In the genomic region with DNA sequence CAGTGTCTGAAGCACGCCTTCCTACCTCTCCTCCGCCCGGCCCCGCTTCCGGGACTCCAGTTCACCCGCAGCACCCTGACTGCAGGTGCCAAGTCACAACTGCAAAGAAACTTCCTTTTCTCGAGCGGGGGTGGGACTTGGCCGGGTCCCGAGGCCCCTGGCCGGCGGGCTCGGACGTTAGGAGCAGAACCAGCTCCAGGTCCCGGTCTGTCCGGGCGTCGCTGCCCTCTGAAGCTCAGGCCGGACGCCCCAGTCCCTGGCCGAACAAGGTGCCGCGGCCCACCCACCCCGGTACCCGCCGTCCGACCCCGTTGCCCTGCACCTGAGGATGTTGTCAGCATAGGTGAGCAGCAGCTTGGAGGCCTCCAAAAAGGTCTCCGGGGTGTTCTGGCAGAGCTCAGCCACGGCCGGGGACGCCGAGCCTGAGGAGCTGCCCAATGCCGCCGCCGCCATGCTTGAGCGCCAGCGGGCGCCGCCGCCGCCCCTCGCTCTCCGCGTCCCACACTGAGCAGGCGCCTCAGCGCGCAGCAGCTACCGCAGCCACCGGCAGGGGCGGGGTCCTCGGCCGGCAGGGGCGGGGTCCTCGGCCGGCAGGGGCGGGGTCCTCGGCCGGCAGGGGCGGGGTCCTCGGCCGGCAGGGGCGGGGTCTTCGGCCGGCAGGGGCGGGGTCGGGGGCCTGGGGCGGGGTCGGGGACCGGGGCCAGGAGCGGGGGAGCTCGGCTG, we compare ENCODE assay signal across 1 cellular context.
TF ChIP-seq lines count a peak whose summit lies in the region.

NGLY1 (minus strand) TSS at position 506 of the 723 bp plus-strand sequence; CDS start at position 453, 53 bp downstream.

TF ChIP-seq in HepG2, 621 proteins besides CTCF, POLR2A, EP300 and RAD21 (continued from another document and continues in another):
- peak; percentile 62; the same call in 1 of the 2 replicates for TF ChIP-seq ZSCAN21 (CRISPR knock-in tag; IDR thresholded peaks at IDR 0.05; ENCODE audit: borderline replicate concordance)
- no peak for TF ChIP-seq ZBTB40 (IDR thresholded peaks at IDR 0.05)
- TF ChIP-seq ZBTB40 (CRISPR knock-in tag; IDR thresholded peaks at IDR 0.05): peak; percentile 38; the same call in 1 of the 2 replicates
- TF ChIP-seq RARA (CRISPR knock-in tag; IDR thresholded peaks at IDR 0.05): no peak; the same call in 1 of the 2 replicates
- TF ChIP-seq SP2 (CRISPR knock-in tag; IDR thresholded peaks at IDR 0.05): no peak
- TF ChIP-seq, protein P1, sequence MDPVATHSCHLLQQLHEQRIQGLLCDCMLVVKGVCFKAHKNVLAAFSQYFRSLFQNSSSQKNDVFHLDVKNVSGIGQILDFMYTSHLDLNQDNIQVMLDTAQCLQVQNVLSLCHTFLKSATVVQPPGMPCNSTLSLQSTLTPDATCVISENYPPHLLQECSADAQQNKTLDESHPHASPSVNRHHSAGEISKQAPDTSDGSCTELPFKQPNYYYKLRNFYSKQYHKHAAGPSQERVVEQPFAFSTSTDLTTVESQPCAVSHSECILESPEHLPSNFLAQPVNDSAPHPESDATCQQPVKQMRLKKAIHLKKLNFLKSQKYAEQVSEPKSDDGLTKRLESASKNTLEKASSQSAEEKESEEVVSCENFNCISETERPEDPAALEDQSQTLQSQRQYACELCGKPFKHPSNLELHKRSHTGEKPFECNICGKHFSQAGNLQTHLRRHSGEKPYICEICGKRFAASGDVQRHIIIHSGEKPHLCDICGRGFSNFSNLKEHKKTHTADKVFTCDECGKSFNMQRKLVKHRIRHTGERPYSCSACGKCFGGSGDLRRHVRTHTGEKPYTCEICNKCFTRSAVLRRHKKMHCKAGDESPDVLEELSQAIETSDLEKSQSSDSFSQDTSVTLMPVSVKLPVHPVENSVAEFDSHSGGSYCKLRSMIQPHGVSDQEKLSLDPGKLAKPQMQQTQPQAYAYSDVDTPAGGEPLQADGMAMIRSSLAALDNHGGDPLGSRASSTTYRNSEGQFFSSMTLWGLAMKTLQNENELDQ (CRISPR knock-in tag; IDR thresholded peaks at IDR 0.05; ENCODE audit: borderline replicate concordance): no peak
- no peak for TF ChIP-seq HNF4A (CRISPR knock-in tag; IDR thresholded peaks at IDR 0.05)
- TF ChIP-seq, protein P2, sequence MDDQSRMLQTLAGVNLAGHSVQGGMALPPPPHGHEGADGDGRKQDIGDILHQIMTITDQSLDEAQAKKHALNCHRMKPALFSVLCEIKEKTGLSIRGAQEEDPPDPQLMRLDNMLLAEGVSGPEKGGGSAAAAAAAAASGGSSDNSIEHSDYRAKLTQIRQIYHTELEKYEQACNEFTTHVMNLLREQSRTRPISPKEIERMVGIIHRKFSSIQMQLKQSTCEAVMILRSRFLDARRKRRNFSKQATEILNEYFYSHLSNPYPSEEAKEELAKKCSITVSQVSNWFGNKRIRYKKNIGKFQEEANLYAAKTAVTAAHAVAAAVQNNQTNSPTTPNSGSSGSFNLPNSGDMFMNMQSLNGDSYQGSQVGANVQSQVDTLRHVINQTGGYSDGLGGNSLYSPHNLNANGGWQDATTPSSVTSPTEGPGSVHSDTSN (CRISPR knock-in tag; IDR thresholded peaks at IDR 0.05; ENCODE audit: borderline replicate concordance): peak; percentile 33; the same call in 1 of the 2 replicates
- TF ChIP-seq ARNT (IDR thresholded peaks at IDR 0.05): no peak
- no peak for TF ChIP-seq MBNL3 (CRISPR knock-in tag; conservative IDR thresholded peaks at IDR 0.05)
- no peak for TF ChIP-seq HHEX (CRISPR knock-in tag; IDR thresholded peaks at IDR 0.05)
- peak; percentile 49 for TF ChIP-seq ZNF501 (CRISPR knock-in tag; IDR thresholded peaks at IDR 0.05)
- 0 out of 2 replicates have a peak, but pooled peaks have one; percentile 45 for TF ChIP-seq ISX (CRISPR knock-in tag; conservative IDR thresholded peaks at IDR 0.05)
- no peak for TF ChIP-seq TFDP2 (CRISPR knock-in tag; IDR thresholded peaks at IDR 0.05)
- TF ChIP-seq, protein P3, sequence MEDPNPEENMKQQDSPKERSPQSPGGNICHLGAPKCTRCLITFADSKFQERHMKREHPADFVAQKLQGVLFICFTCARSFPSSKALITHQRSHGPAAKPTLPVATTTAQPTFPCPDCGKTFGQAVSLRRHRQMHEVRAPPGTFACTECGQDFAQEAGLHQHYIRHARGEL (CRISPR knock-in tag; IDR thresholded peaks at IDR 0.05): no peak
- TF ChIP-seq ZNF589 (CRISPR knock-in tag; conservative IDR thresholded peaks at IDR 0.05): peak; percentile 61; the same call in 1 of the 2 replicates
- TF ChIP-seq RBAK (CRISPR knock-in tag; IDR thresholded peaks at IDR 0.05): no peak
- TF ChIP-seq ZNF709 (CRISPR knock-in tag; IDR thresholded peaks at IDR 0.05): no peak
- no peak for TF ChIP-seq ZNF33A (CRISPR knock-in tag; IDR thresholded peaks at IDR 0.05; ENCODE audit: borderline replicate concordance)
- TF ChIP-seq NBN (conservative IDR thresholded peaks at IDR 0.05): no peak
- no peak for TF ChIP-seq NFIC (IDR thresholded peaks at IDR 0.05; ENCODE audit: low read length)
- no peak for TF ChIP-seq ZNF143 (CRISPR knock-in tag; IDR thresholded peaks at IDR 0.05)
- no peak for TF ChIP-seq RAD51 (IDR thresholded peaks at IDR 0.05; ENCODE audit: borderline replicate concordance)
- TF ChIP-seq SMARCE1 (IDR thresholded peaks at IDR 0.05; ENCODE audit: borderline replicate concordance): no peak
- TF ChIP-seq NCOA2 (CRISPR knock-in tag; IDR thresholded peaks at IDR 0.05): peak; percentile 14; the same call in 1 of the 2 replicates
- no peak for TF ChIP-seq SCMH1 (CRISPR knock-in tag; IDR thresholded peaks at IDR 0.05; ENCODE audit: borderline replicate concordance)
- TF ChIP-seq KDM2A (CRISPR knock-in tag; IDR thresholded peaks at IDR 0.05; ENCODE audit: borderline replicate concordance, low read depth): peak; percentile 82
- TF ChIP-seq MYPOP (CRISPR knock-in tag; IDR thresholded peaks at IDR 0.05): peak; percentile 36; the same call in 1 of the 2 replicates
- TF ChIP-seq JARID2 (CRISPR knock-in tag; IDR thresholded peaks at IDR 0.05; ENCODE audit: insufficient replicate concordance): no peak
- peak; percentile 97 for TF ChIP-seq PHF8 (CRISPR knock-in tag; IDR thresholded peaks at IDR 0.05)
- no peak for TF ChIP-seq PAX8 (CRISPR knock-in tag; IDR thresholded peaks at IDR 0.05; ENCODE audit: borderline replicate concordance)
- TF ChIP-seq HNRNPL (IDR thresholded peaks at IDR 0.05; ENCODE audit: low read depth, low read length): 0 out of 2 replicates have a peak, but pooled peaks have one; percentile 44
- TF ChIP-seq ZNF780A (CRISPR knock-in tag; IDR thresholded peaks at IDR 0.05): no peak
- no peak for TF ChIP-seq ZNF382 (CRISPR knock-in tag; IDR thresholded peaks at IDR 0.05; ENCODE audit: borderline replicate concordance)
- no peak for TF ChIP-seq NONO (IDR thresholded peaks at IDR 0.05)
- TF ChIP-seq NONO (CRISPR knock-in tag; conservative IDR thresholded peaks at IDR 0.05): peak; percentile 53
- no peak for TF ChIP-seq TBP (CRISPR knock-in tag; IDR thresholded peaks at IDR 0.05)
- TF ChIP-seq, protein P4, sequence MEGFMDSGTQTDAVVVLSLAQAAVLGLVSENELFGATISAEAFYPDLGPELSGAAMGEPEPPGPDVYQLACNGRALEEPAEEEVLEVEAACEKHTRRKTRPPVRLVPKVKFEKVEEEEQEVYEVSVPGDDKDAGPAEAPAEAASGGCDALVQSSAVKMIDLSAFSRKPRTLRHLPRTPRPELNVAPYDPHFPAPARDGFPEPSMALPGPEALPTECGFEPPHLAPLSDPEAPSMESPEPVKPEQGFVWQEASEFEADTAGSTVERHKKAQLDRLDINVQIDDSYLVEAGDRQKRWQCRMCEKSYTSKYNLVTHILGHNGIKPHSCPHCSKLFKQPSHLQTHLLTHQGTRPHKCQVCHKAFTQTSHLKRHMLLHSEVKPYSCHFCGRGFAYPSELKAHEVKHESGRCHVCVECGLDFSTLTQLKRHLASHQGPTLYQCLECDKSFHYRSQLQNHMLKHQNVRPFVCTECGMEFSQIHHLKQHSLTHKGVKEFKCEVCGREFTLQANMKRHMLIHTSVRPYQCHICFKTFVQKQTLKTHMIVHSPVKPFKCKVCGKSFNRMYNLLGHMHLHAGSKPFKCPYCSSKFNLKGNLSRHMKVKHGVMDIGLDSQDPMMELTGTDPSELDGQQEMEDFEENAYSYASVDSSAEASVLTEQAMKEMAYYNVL (CRISPR knock-in tag; IDR thresholded peaks at IDR 0.05; ENCODE audit: borderline replicate concordance): no peak; the same call in 1 of the 2 replicates
- no peak for TF ChIP-seq RBM22 (optimal IDR thresholded peaks at IDR 0.05; ENCODE audit: low read length)
- no peak for TF ChIP-seq TBX3 (IDR thresholded peaks at IDR 0.05; ENCODE audit: borderline replicate concordance)
- no peak for TF ChIP-seq CEBPG (CRISPR knock-in tag; IDR thresholded peaks at IDR 0.05)
- no peak; the same call in 1 of the 2 replicates for TF ChIP-seq SAFB2 (CRISPR knock-in tag; IDR thresholded peaks at IDR 0.05; ENCODE audit: borderline replicate concordance, low read depth)
- no peak for TF ChIP-seq HNRNPUL1 (IDR thresholded peaks at IDR 0.05; ENCODE audit: low read depth, low read length)
- no peak for TF ChIP-seq NFE2 (CRISPR knock-in tag; IDR thresholded peaks at IDR 0.05)
- TF ChIP-seq ZNF20 (CRISPR knock-in tag; IDR thresholded peaks at IDR 0.05): no peak
- TF ChIP-seq MXI1 (IDR thresholded peaks at IDR 0.05; ENCODE audit: borderline replicate concordance, low read depth, low read length): no peak; the same call in 2 of the 3 replicates
- TF ChIP-seq ZNF343 (CRISPR knock-in tag; IDR thresholded peaks at IDR 0.05): 0 out of 2 replicates have a peak, but pooled peaks have one; percentile 24
- no peak for TF ChIP-seq TP53 (CRISPR knock-in tag; conservative IDR thresholded peaks at IDR 0.05)
- no peak for TF ChIP-seq PRPF4 (IDR thresholded peaks at IDR 0.05; ENCODE audit: low read depth, low read length, poor library complexity, severe bottlenecking)
- TF ChIP-seq ZNF891 (CRISPR knock-in tag; IDR thresholded peaks at IDR 0.05): peak; percentile 30; the same call in 1 of the 2 replicates
